ENCODE assay signal across 1 cellular context in genomic region chr2:231709981-231710750, GRCh38.
TF ChIP-seq lines count a peak whose summit lies in the region.

No MANE protein-coding gene starts in this region.

TF ChIP-seq in WTC11, 78 proteins besides CTCF, POLR2A, EP300 and RAD21 (continued from another document):
- TF ChIP-seq, protein P1, sequence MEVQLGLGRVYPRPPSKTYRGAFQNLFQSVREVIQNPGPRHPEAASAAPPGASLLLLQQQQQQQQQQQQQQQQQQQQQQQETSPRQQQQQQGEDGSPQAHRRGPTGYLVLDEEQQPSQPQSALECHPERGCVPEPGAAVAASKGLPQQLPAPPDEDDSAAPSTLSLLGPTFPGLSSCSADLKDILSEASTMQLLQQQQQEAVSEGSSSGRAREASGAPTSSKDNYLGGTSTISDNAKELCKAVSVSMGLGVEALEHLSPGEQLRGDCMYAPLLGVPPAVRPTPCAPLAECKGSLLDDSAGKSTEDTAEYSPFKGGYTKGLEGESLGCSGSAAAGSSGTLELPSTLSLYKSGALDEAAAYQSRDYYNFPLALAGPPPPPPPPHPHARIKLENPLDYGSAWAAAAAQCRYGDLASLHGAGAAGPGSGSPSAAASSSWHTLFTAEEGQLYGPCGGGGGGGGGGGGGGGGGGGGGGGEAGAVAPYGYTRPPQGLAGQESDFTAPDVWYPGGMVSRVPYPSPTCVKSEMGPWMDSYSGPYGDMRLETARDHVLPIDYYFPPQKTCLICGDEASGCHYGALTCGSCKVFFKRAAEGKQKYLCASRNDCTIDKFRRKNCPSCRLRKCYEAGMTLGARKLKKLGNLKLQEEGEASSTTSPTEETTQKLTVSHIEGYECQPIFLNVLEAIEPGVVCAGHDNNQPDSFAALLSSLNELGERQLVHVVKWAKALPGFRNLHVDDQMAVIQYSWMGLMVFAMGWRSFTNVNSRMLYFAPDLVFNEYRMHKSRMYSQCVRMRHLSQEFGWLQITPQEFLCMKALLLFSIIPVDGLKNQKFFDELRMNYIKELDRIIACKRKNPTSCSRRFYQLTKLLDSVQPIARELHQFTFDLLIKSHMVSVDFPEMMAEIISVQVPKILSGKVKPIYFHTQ (CRISPR knock-in tag; IDR thresholded peaks at IDR 0.05): no peak
